8 cellular contexts compared by ENCODE assay signal in genomic region chr3:184336484-184337230, GRCh38. TPM values are rescaled to one million over a fixed set of nuclear protein-coding genes. Genes with fewer than 3 reads are reported as not detected.
DNase-seq lines count a peak whose midpoint lies in the region; ATAC-seq, FAIRE-seq and TF ChIP-seq lines count a peak whose summit lies in the region.

No MANE protein-coding gene starts in this region.

- peaks cover 0 to 52% (median 38%) of the 10 kb centered on the region in 4 donors for H3K4me1 Mint-ChIP-seq in CD4-positive, CD25-positive, alpha-beta regulatory T cell
- H3K4me1 Mint-ChIP-seq in immature natural killer cell = peaks cover 21 to 25% of the 10 kb centered on the region in 2 donors

- peak overlapping the region; percentile 70 for H3K4me3 ChIP-seq in CD4-positive, CD25-positive, alpha-beta regulatory T cell (ENCODE audit: low read depth, low read length)
- peak overlapping the region; percentile 75 for H3K4me3 ChIP-seq in bronchial epithelial cell (ENCODE audit: low read depth, low read length)
- H3K4me3 ChIP-seq in skeletal muscle tissue (ENCODE audit: low read length in 3 of 3) = peak overlapping the region; percentile 73 to 85 (median 85)

- H3K36me3 Mint-ChIP-seq in CD4-positive, CD25-positive, alpha-beta regulatory T cell = peaks cover 33% of the 10 kb centered on the region
- H3K36me3 Mint-ChIP-seq in immature natural killer cell = peaks cover 9 to 25% (median 12%) of the 10 kb centered on the region in 3 donors

- H3K9me3 Mint-ChIP-seq in CD4-positive, CD25-positive, alpha-beta regulatory T cell = no peaks in the 10 kb centered on the region
- peaks cover 0 to 1% (median 0%) of the 10 kb centered on the region in 6 donors for H3K9me3 Mint-ChIP-seq in immature natural killer cell

- no peak for TF ChIP-seq CTCF in bronchial epithelial cell (IDR thresholded peaks at IDR 0.05; ENCODE audit: insufficient read depth, low read length, severe bottlenecking)

- peaks cover 29% of the 10 kb centered on the region for H3K4me1 ChIP-seq in CD4-positive, CD25-positive, alpha-beta regulatory T cell (ENCODE audit: control insufficient read depth, insufficient read depth, low read length, poor library complexity, severe bottlenecking)
- H3K4me1 ChIP-seq in skeletal muscle tissue (ENCODE audit: control insufficient read depth in 3 of 3, insufficient read depth in 3 of 3, low read length in 3 of 3) = peaks cover 43 to 68% (median 48%) of the 10 kb centered on the region in 3 donors

- no peaks in the 10 kb centered on the region for H3K9me3 ChIP-seq in CD4-positive, CD25-positive, alpha-beta regulatory T cell (ENCODE audit: control insufficient read depth in 2 of 2, low read length in 2 of 2)
- no peaks in the 10 kb centered on the region for H3K9me3 ChIP-seq in skeletal muscle tissue (ENCODE audit: control insufficient read depth in 3 of 3, low read length in 3 of 3)

- H3K27me3 Mint-ChIP-seq in CD4-positive, CD25-positive, alpha-beta regulatory T cell = no peaks in the 10 kb centered on the region
- H3K27me3 Mint-ChIP-seq in immature natural killer cell (ENCODE audit: low read depth in 3 of 3) = peaks cover 2 to 7% (median 7%) of the 10 kb centered on the region in 3 donors

- H3K4me3 Mint-ChIP-seq in CD4-positive, CD25-positive, alpha-beta regulatory T cell = peak overlapping the region; percentile 91 to 97 (median 93)
- H3K4me3 Mint-ChIP-seq in immature natural killer cell = peak overlapping the region; percentile 86 to 96 (median 90)

- intact Hi-C loops in posterior vena cava (cut with DNase I) = no loop called here

- H3K9ac ChIP-seq in skeletal muscle tissue (ENCODE audit: low read depth in 1 of 3, low read length in 3 of 3) = peak overlapping the region; percentile 66 to 90 (median 85)

- H3K27ac Mint-ChIP-seq in CD4-positive, CD25-positive, alpha-beta regulatory T cell = peak overlapping the region; percentile 93 to 97 (median 94)
- H3K27ac Mint-ChIP-seq in immature natural killer cell = peak overlapping the region; percentile 81 to 97 (median 93)

- DNase-seq in CD4-positive, CD25-positive, alpha-beta regulatory T cell = peak in 1 of 3 donors; percentile 25
- DNase-seq in NCI-H82 (lab: John Stamatoyannopoulos, UW) (peak; percentile 87), bronchial epithelial cell (ENCODE audit: low read depth) (peak; percentile 53), immature natural killer cell (no peak), posterior vena cava (ENCODE audit: low spot score) (no peak)

- H3K27ac ChIP-seq in CD4-positive, CD25-positive, alpha-beta regulatory T cell (ENCODE audit: insufficient read depth, low read length, poor library complexity, severe bottlenecking) = peak overlapping the region; percentile 94
- peak overlapping the region; percentile 95 for H3K27ac ChIP-seq in skeletal muscle tissue (ENCODE audit: low read depth, low read length)

- peak; percentile 6 to 20 for ATAC-seq in CD4-positive, CD25-positive, alpha-beta regulatory T cell (ENCODE audit: low read depth in 2 of 2)
- ATAC-seq in GM21390 (IDR thresholded peaks at IDR 0.05; ENCODE audit: unreplicated experiment) (peak; percentile 26), GM18867 (IDR thresholded peaks at IDR 0.05; ENCODE audit: unreplicated experiment) (no peak)

- H3K27me3 ChIP-seq in CD4-positive, CD25-positive, alpha-beta regulatory T cell (ENCODE audit: control insufficient read depth, insufficient read depth, low read length) = no peaks in the 10 kb centered on the region
- H3K27me3 ChIP-seq in bronchial epithelial cell (ENCODE audit: control insufficient read depth, insufficient read depth, low read length) (no peaks in the 10 kb centered on the region), skeletal muscle tissue (ENCODE audit: control insufficient read depth in 3 of 3, insufficient read depth in 3 of 3, low read length in 3 of 3) (no peaks in the 10 kb centered on the region)

- no peak for FAIRE-seq in bronchial epithelial cell (lab: Jason Lieb, UNC)

- peaks cover 27% of the 10 kb centered on the region for H3K36me3 ChIP-seq in CD4-positive, CD25-positive, alpha-beta regulatory T cell (ENCODE audit: control insufficient read depth, insufficient read depth, low read length)
- peaks cover 23% of the 10 kb centered on the region for H3K36me3 ChIP-seq in bronchial epithelial cell (ENCODE audit: control insufficient read depth, insufficient read depth, low read length)
- peaks cover 38 to 40% (median 38%) of the 10 kb centered on the region in 3 donors for H3K36me3 ChIP-seq in skeletal muscle tissue (ENCODE audit: control insufficient read depth in 3 of 3, insufficient read depth in 3 of 3, low read length in 3 of 3)

RNA-seq across cellular contexts. Expression of gene FAM131A, which starts 0.7 kb away (rescaled TPM):
- 13.8 TPM for total RNA-seq in CD4-positive, CD25-positive, alpha-beta regulatory T cell
- 1 to 10 TPM; 2.0 to 4.3 (median 2.3) TPM for polyA plus RNA-seq in CD4-positive, CD25-positive, alpha-beta regulatory T cell
- 18.2 and 25.5 TPM in 2 replicates for total RNA-seq in bronchial epithelial cell
- 1 to 10 TPM; 2.4 to 3.0 (median 2.8) TPM for polyA plus RNA-seq in immature natural killer cell
- 9.4 TPM for total RNA-seq in skeletal muscle tissue
- 10 to 100 TPM; 30.4 to 37.4 TPM for total RNA-seq in posterior vena cava

RNA-seq across cellular contexts. Expression of gene EIF4G1, which starts 22.3 kb away (rescaled TPM):
- total RNA-seq in CD4-positive, CD25-positive, alpha-beta regulatory T cell = 182 TPM
- 10 to 100 TPM; 13.7 to 18.8 (median 16.5) TPM for polyA plus RNA-seq in CD4-positive, CD25-positive, alpha-beta regulatory T cell
- total RNA-seq in bronchial epithelial cell = 244 and 339 TPM in 2 replicates
- 10 to 100 TPM in 2 of 3 donors, 1 to 10 TPM in 1; 6.4 to 55.9 (median 13.4) TPM for polyA plus RNA-seq in immature natural killer cell
- total RNA-seq in skeletal muscle tissue = 162 TPM
- total RNA-seq in posterior vena cava = 100 to 1,000 TPM; 273 to 325 TPM

RNA-seq across cellular contexts. Expression of gene CLCN2, which starts 24.7 kb away (rescaled TPM):
- 4.7 TPM for total RNA-seq in CD4-positive, CD25-positive, alpha-beta regulatory T cell
- under 1 TPM in 3 of 4 donors, not detected in 1; 0.30 to 0.59 (median 0.54) TPM for polyA plus RNA-seq in CD4-positive, CD25-positive, alpha-beta regulatory T cell
- total RNA-seq in bronchial epithelial cell (2.0 and 2.1 TPM in 2 replicates), skeletal muscle tissue (2.6 TPM), posterior vena cava (1 to 10 TPM; 3.7 to 4.0 TPM)
- under 1 TPM in 2 of 3 donors, not detected in 1; 0.57 to 0.76 TPM for polyA plus RNA-seq in immature natural killer cell

RNA-seq across cellular contexts. Expression of gene POLR2H, which starts 24.9 kb away (rescaled TPM):
- total RNA-seq in CD4-positive, CD25-positive, alpha-beta regulatory T cell = 39.4 TPM
- polyA plus RNA-seq in CD4-positive, CD25-positive, alpha-beta regulatory T cell = 10 to 100 TPM; 56.8 to 64.9 (median 60.3) TPM
- 48.4 and 112 TPM in 2 replicates for total RNA-seq in bronchial epithelial cell
- 10 to 100 TPM; 57.2 to 61.2 (median 59.5) TPM for polyA plus RNA-seq in immature natural killer cell
- total RNA-seq in skeletal muscle tissue = 44.4 TPM
- 10 to 100 TPM; 39.1 to 42.7 TPM for total RNA-seq in posterior vena cava

RNA-seq across cellular contexts. Expression of gene PSMD2, which starts 37.6 kb away (rescaled TPM):
- 162 TPM for total RNA-seq in CD4-positive, CD25-positive, alpha-beta regulatory T cell
- 100 to 1,000 TPM; 151 to 206 (median 190) TPM for polyA plus RNA-seq in CD4-positive, CD25-positive, alpha-beta regulatory T cell
- 507 and 526 TPM in 2 replicates for total RNA-seq in bronchial epithelial cell
- polyA plus RNA-seq in immature natural killer cell = 100 to 1,000 TPM; 169 to 295 (median 250) TPM
- total RNA-seq in skeletal muscle tissue = 259 TPM
- 100 to 1,000 TPM; 128 to 163 TPM for total RNA-seq in posterior vena cava

Comparison
In these comparisons a context has a peak if more than half of its experiments do, and no peak if none do; other contexts are left out.
1. DNase-seq: peak in NCI-H82 (single experiment) and bronchial epithelial cell (single experiment); none in immature natural killer cell (0 of 3) and posterior vena cava (single experiment).
2. Peak in every context shown above with its lines, with median percentiles within 50 percentile points of each other: H3K4me3 ChIP-seq.